Comparison of ENCODE assay signal across 1 cellular context in the genomic region with DNA sequence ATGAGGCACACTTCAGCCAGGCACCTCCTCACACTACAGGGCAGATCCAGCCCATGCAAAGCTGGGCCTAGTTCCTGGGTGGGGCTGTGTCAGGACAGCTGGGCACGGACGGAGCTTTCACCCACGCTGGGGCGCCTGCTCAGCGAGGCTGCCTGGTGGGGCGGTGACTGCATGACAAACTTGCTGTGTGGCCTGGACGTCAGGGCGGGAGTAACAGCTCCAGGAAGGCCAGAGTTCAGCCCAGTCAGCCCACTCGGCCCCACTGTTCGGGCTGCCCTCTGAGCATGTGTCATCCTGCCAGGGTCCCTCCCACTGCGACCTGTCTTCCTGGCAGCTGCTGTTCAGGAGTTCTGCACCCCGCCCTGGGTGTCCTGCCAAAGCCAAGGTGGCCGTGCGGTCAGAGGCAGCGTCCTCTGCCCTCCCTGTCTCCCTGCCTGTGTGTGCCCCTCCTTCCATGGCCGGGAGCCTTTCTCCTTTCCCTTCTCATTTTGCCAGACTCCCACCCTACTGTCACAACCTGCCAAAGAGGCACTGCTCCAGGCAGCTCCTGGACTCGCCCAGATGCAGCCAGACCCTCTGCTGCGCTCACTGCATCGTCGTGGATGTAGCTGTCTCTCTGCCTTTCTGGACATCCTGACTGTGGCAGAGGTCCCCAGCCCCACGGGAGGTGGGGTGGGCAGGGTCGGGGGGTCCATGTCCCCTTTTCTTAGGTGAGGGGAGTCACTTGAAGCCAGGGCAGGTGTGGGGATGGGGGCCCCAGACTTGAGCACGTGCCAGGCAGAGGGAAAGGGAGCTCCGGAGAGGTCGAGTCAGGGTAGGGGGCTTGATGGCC.
TF ChIP-seq lines count a peak whose summit lies in the region.

No MANE protein-coding gene starts in this region.

TF ChIP-seq in HCT116, 20 proteins besides CTCF, POLR2A, EP300 and RAD21 (continued from another document):
- TF ChIP-seq EGR1 (IDR thresholded peaks at IDR 0.05; ENCODE audit: low read depth): peak; percentile 37; the same call in 1 of the 2 replicates
- peak; percentile 55 for TF ChIP-seq POLR2AphosphoS5 (IDR thresholded peaks at IDR 0.05; ENCODE audit: low read depth, low read length)
- peak; percentile 52 for TF ChIP-seq SP1 (IDR thresholded peaks at IDR 0.05; ENCODE audit: low read depth)
- peak; percentile 74 for TF ChIP-seq MAX (IDR thresholded peaks at IDR 0.05)
